31 cellular contexts compared by ENCODE assay signal in genomic region chr12:21763531-21763930, GRCh38. TPM values are rescaled to one million over a fixed set of nuclear protein-coding genes. Genes with fewer than 3 reads are reported as not detected.
"Had no signal": no experiment of that assay in that cellular context is flagged by ENCODE, and none has a peak within 500 bp of the region (broad histone marks: within the 10 kb centered on the region; RNA-seq: fewer than 3 reads in every experiment).

No MANE protein-coding gene starts in this region.

- ATAC-seq: activated T-helper 17 cell treated with anti-CD3 and anti-CD28 coated beads, Interleukin-2, amount 50 U/mL, for 72 hours; T-cell had no signal

- H3K9me3 ChIP-seq: adrenal gland, breast epithelium had no signal

- FAIRE-seq: TTC549 had no signal

- H3K4me2 ChIP-seq: KMS-11 had no signal

- H3K4me3 ChIP-seq: adrenal gland, breast epithelium, SK-N-MC had no signal

- DNase-seq: activated CD4-positive, alpha-beta memory T cell treated with anti-CD3 and anti-CD28 coated beads, Interleukin-2, amount 10 ng/mL, durations not matched to agents 7 days and 5 days; activated CD4-positive, alpha-beta T cell treated with anti-CD3 and anti-CD28 coated beads, Interleukin-2, amount 50 U/mL, for 1 hour; activated CD4-positive, CD25-positive, alpha-beta regulatory T cell; activated naive CD4-positive, alpha-beta T cell treated with anti-CD3 and anti-CD28 coated beads, Interleukin-2, amount 50 U/mL, for 16 hours; activated naive CD8-positive, alpha-beta T cell treated with anti-CD3 and anti-CD28 coated beads, Interleukin-2, amount 10 ng/mL, durations not matched to agents 7 days and 5 days; activated T-cell treated with anti-CD3 and anti-CD28 coated beads for 4 hours; activated T-cell treated with anti-CD3 and anti-CD28 coated beads, Interleukin-2, amount 50 U/mL, for 48 hours; adrenal gland; anterior cingulate cortex; central memory CD4-positive, alpha-beta T cell; NCI-H1092; NCI-H1417; NCI-H1694; NCI-H2029; NCI-H2107; NCI-H2171 treated with DMSO at 0.1 percent for 48 hours; NCI-H226; NCI-H526; NCI-H82; T-cell; T-helper 2 cell; T1000 had no signal

- H3K27me3 ChIP-seq: adrenal gland, breast epithelium had no signal

- H3K27ac ChIP-seq: adrenal gland, breast epithelium, KMS-11, SK-N-MC, VCaP had no signal

- H3K36me3 ChIP-seq: breast epithelium had no signal

- H3K9ac ChIP-seq: KMS-11 had no signal

- H3K4me1 ChIP-seq: breast epithelium had no signal

RNA-seq across cellular contexts. Expression of gene KCNJ8, which starts 11.0 kb away (rescaled TPM):
- total RNA-seq: activated CD4-positive, alpha-beta memory T cell treated with anti-CD3 and anti-CD28 coated beads, Interleukin-2, amount 10 ng/mL, durations not matched to agents 7 days and 5 days; activated CD8-positive, alpha-beta memory T cell treated with anti-CD3 and anti-CD28 coated beads for 36 hours; activated naive CD8-positive, alpha-beta T cell treated with anti-CD3 and anti-CD28 coated beads, Interleukin-2, amount 10 ng/mL, durations not matched to agents 7 days and 5 days; activated T-helper 17 cell treated with anti-CD3 and anti-CD28 coated beads, Interleukin-2, amount 50 U/mL, for 72 hours; MCF 10A; OCI-LY7 had no signal
